Comparison of ENCODE assay signal across 9 cellular contexts in genomic region chr19:10876459-10877240, GRCh38. TPM values are rescaled to one million over a fixed set of nuclear protein-coding genes. Genes with fewer than 3 reads are reported as not detected.
DNase-seq lines count a peak whose midpoint lies in the region; ATAC-seq and TF ChIP-seq lines count a peak whose summit lies in the region.
"Had no signal": no experiment of that assay in that cellular context is flagged by ENCODE, and none has a peak within 500 bp of the region (broad histone marks: within the 10 kb centered on the region; RNA-seq: fewer than 3 reads in every experiment).

No MANE protein-coding gene starts in this region.

- intact Hi-C loops in Right ventricle myocardium inferior (cut with DNase I): no loop called here
- intact Hi-C loops in cardiac septum (cut with DNase I): no loop called here
- intact Hi-C loops in Right ventricle myocardium superior (cut with DNase I): no loop called here
- intact Hi-C loops in upper lobe of right lung (cut with DNase I): no loop called here

- DNase-seq in Right ventricle myocardium inferior (ENCODE audit: missing footprints): no peak
- no peak for DNase-seq in cardiac septum (ENCODE audit: low spot score)
- peak; percentile 61 for DNase-seq in Right ventricle myocardium superior
- DNase-seq in upper lobe of right lung: no peak
- no peak for DNase-seq in iPS-NIHi7 (ENCODE audit: extremely low spot score)
- no peak for DNase-seq in stimulated activated naive CD4-positive, alpha-beta T cell (lab: John Stamatoyannopoulos, UW)
- no peak for DNase-seq in NCI-H1092 treated with DMSO at 0.1 percent for 48 hours (lab: John Stamatoyannopoulos, UW)

- no peaks in the 10 kb centered on the region for H3K27me3 ChIP-seq in upper lobe of right lung

- no peak overlapping the region for H3K4me3 ChIP-seq in upper lobe of right lung

- H3K36me3 ChIP-seq in upper lobe of right lung: no peaks in the 10 kb centered on the region

- H3K4me1 ChIP-seq in upper lobe of right lung: peaks cover 27% of the 10 kb centered on the region

- H3K27ac ChIP-seq in upper lobe of right lung: peak overlapping the region; percentile 7

- ATAC-seq in Right ventricle myocardium inferior: peak; percentile 45
- ATAC-seq in HG03280 (IDR thresholded peaks at IDR 0.05; ENCODE audit: unreplicated experiment): peak; percentile 41
- ATAC-seq in Right ventricle myocardium superior (ENCODE audit: poor library complexity): peak; percentile 48
- peak; percentile 46 for ATAC-seq in upper lobe of right lung

- no peaks in the 10 kb centered on the region for H3K9me3 ChIP-seq in upper lobe of right lung

- no peak for TF ChIP-seq CTCF in upper lobe of right lung (IDR thresholded peaks at IDR 0.05)

RNA-seq across cellular contexts. Expression of gene CARM1, which starts 5.3 kb away (rescaled TPM):
- total RNA-seq in Right ventricle myocardium inferior (39.5 TPM), cardiac septum (28.1 TPM), Right ventricle myocardium superior (29.9 TPM), upper lobe of right lung (25.5 TPM)

RNA-seq across cellular contexts. Expression of gene C19orf38, which starts 28.4 kb away (rescaled TPM):
- total RNA-seq in Right ventricle myocardium inferior (1.5 TPM), cardiac septum (0.32 TPM), Right ventricle myocardium superior (0.59 TPM), upper lobe of right lung (7.4 TPM)
- total RNA-seq: glomerular endothelial cell had no signal

RNA-seq across cellular contexts. Expression of gene TMED1, which starts 40.6 kb away (rescaled TPM):
- total RNA-seq in Right ventricle myocardium inferior: 30.3 TPM
- total RNA-seq in cardiac septum: 25.6 TPM
- total RNA-seq in Right ventricle myocardium superior: 30.8 TPM
- 25.3 TPM for total RNA-seq in upper lobe of right lung

RNA-seq across cellular contexts. Expression of gene YIPF2, which starts 51.8 kb away (rescaled TPM):
- total RNA-seq in Right ventricle myocardium inferior (15.2 TPM), cardiac septum (20.8 TPM), Right ventricle myocardium superior (13.7 TPM), upper lobe of right lung (51.3 TPM)

RNA-seq across cellular contexts. Expression of gene TIMM29, which starts 52.0 kb away (rescaled TPM):
- 15.3 TPM for total RNA-seq in Right ventricle myocardium inferior
- 14.1 TPM for total RNA-seq in cardiac septum
- total RNA-seq in Right ventricle myocardium superior: 11.8 TPM
- 17.7 TPM for total RNA-seq in upper lobe of right lung
